In genomic region chr17:44889003-44889402, GRCh38 we compare ENCODE assay signal across 3 cellular contexts.
A peak's percentile ranks its signal among the peaks of the same experiment; 100 is the strongest.
TF ChIP-seq lines count a peak whose summit lies in the region.

No MANE protein-coding gene starts in this region.

TF ChIP-seq in A549, 52 proteins besides CTCF, POLR2A, EP300 and RAD21:
- TF ChIP-seq HOXB5 (CRISPR knock-in tag; IDR thresholded peaks at IDR 0.05) = no peak
- TF ChIP-seq SREBF2 (IDR thresholded peaks at IDR 0.05) = no peak
- TF ChIP-seq NPAS2 (CRISPR knock-in tag; IDR thresholded peaks at IDR 0.05; ENCODE audit: borderline replicate concordance) = no peak
- TF ChIP-seq ESRRA (IDR thresholded peaks at IDR 0.05; ENCODE audit: borderline replicate concordance, low read length) = peak; percentile 63; the same call in 1 of the 2 replicates
- peak in 1 of 2 experiments; percentile 63; a peak in 2 of 4 replicates for TF ChIP-seq CEBPB (IDR thresholded peaks at IDR 0.05)
- no peak for TF ChIP-seq PHF8 (IDR thresholded peaks at IDR 0.05; ENCODE audit: borderline replicate concordance, low read depth)
TF ChIP-seq in A549: peak in this region for 2.

TF ChIP-seq in IMR-90, 13 proteins besides CTCF, POLR2A, EP300 and RAD21:
- TF ChIP-seq USF2 (IDR thresholded peaks at IDR 0.05; ENCODE audit: low read depth, low read length) (no peak), SMC3 (IDR thresholded peaks at IDR 0.05; ENCODE audit: low read depth, low read length) (no peak), MXI1 (IDR thresholded peaks at IDR 0.05; ENCODE audit: borderline replicate concordance, low read depth, low read length) (no peak), CHD1 (IDR thresholded peaks at IDR 0.05; ENCODE audit: low read depth, low read length) (no peak), MAZ (IDR thresholded peaks at IDR 0.05; ENCODE audit: borderline replicate concordance, low read depth, low read length) (no peak), RFX5 (IDR thresholded peaks at IDR 0.05; ENCODE audit: low read depth, low read length) (no peak), MAFK (IDR thresholded peaks at IDR 0.05; ENCODE audit: low read depth, low read length) (no peak), ELK1 (IDR thresholded peaks at IDR 0.05; ENCODE audit: borderline replicate concordance, low read depth, low read length) (no peak), RCOR1 (IDR thresholded peaks at IDR 0.05; ENCODE audit: insufficient replicate concordance, low read length) (no peak), CEBPB (IDR thresholded peaks at IDR 0.05; ENCODE audit: low read depth, low read length) (no peak), FOS (IDR thresholded peaks at IDR 0.05; ENCODE audit: low read depth, low read length) (no peak), BHLHE40 (IDR thresholded peaks at IDR 0.05; ENCODE audit: low read depth, low read length) (no peak)

TF ChIP-seq in H1, 55 proteins besides CTCF, POLR2A, EP300 and RAD21:
- no peak for TF ChIP-seq BRCA1 (IDR thresholded peaks at IDR 0.05; ENCODE audit: low read depth, low read length)
- no peak for TF ChIP-seq HDAC2 (IDR thresholded peaks at IDR 0.05; ENCODE audit: borderline replicate concordance in 1 of 2, low read depth in 2 of 2, low read length in 2 of 2)
- TF ChIP-seq CEBPB (IDR thresholded peaks at IDR 0.05; ENCODE audit: low read depth, low read length) = 0 out of 2 replicates have a peak, but pooled peaks have one; percentile 17
